ENCODE assay signal across 7 cellular contexts in the genomic region with DNA sequence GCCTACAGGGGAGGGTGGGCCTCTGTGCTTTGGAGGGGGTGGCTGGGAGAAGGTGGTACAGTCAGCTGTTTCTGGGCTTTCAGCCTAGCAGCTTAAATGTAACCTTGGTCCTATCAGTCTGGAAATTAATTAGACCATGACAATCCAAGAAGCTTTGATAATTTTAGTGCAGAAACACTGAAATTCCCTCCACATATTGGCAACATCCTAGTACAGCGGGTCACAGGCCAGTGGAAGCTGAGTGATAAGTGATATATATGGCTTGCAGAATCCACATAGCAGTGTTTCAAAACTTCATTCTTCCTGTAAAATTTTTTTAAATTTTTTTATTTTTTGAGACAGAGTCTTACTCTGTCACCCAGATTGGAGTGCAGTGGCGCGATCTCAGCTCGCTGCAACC.
"Had no signal": no experiment of that assay in that cellular context is flagged by ENCODE, and none has a peak within 500 bp of the region (broad histone marks: within the 10 kb centered on the region; RNA-seq: fewer than 3 reads in every experiment).

No MANE protein-coding gene starts in this region.

- DNase-seq: H9, HCEC 1CT, IMR-90 had no signal

- H3K4me1 Mint-ChIP-seq: GM23338, H9 had no signal

- H2AFZ ChIP-seq: GM23338 had no signal

- H3K4me3 Mint-ChIP-seq: GM23338, H9 had no signal

- FAIRE-seq: H54, HTR-8/SVneo, K562 had no signal

- ATAC-seq: GM23338, K562 had no signal

- H3K27ac Mint-ChIP-seq: GM23338, H9 had no signal

- H3K9me3 Mint-ChIP-seq: GM23338, H9 had no signal

- H3K4me2 ChIP-seq: GM23338 had no signal

- H3K4me3 ChIP-seq: GM23338, K562 had no signal
